ENCODE assay signal across 1 cellular context in the genomic region with DNA sequence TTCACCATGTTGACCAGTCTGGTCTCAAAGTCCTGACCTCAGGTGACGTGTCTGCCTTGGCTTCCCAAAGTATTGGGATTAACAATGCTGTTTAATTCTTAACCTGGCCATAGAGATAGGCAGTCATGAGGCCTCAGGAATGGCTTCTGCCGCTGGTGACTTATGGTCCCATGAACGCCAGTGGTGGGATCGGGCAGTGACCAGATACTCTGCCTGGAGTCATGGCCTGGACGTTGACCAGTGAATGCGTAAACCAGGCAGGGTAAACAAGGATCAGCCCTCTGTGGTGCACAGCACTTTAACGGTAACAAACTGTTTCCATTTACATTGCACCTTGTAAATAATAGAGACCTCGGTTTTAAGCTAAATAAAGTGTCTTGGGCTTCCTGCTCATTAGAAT.
TF ChIP-seq lines count a peak whose summit lies in the region.

No MANE protein-coding gene starts in this region.

TF ChIP-seq in GM23338, 12 proteins besides CTCF, POLR2A, EP300 and RAD21 (continued from another document):
- TF ChIP-seq, protein P1, sequence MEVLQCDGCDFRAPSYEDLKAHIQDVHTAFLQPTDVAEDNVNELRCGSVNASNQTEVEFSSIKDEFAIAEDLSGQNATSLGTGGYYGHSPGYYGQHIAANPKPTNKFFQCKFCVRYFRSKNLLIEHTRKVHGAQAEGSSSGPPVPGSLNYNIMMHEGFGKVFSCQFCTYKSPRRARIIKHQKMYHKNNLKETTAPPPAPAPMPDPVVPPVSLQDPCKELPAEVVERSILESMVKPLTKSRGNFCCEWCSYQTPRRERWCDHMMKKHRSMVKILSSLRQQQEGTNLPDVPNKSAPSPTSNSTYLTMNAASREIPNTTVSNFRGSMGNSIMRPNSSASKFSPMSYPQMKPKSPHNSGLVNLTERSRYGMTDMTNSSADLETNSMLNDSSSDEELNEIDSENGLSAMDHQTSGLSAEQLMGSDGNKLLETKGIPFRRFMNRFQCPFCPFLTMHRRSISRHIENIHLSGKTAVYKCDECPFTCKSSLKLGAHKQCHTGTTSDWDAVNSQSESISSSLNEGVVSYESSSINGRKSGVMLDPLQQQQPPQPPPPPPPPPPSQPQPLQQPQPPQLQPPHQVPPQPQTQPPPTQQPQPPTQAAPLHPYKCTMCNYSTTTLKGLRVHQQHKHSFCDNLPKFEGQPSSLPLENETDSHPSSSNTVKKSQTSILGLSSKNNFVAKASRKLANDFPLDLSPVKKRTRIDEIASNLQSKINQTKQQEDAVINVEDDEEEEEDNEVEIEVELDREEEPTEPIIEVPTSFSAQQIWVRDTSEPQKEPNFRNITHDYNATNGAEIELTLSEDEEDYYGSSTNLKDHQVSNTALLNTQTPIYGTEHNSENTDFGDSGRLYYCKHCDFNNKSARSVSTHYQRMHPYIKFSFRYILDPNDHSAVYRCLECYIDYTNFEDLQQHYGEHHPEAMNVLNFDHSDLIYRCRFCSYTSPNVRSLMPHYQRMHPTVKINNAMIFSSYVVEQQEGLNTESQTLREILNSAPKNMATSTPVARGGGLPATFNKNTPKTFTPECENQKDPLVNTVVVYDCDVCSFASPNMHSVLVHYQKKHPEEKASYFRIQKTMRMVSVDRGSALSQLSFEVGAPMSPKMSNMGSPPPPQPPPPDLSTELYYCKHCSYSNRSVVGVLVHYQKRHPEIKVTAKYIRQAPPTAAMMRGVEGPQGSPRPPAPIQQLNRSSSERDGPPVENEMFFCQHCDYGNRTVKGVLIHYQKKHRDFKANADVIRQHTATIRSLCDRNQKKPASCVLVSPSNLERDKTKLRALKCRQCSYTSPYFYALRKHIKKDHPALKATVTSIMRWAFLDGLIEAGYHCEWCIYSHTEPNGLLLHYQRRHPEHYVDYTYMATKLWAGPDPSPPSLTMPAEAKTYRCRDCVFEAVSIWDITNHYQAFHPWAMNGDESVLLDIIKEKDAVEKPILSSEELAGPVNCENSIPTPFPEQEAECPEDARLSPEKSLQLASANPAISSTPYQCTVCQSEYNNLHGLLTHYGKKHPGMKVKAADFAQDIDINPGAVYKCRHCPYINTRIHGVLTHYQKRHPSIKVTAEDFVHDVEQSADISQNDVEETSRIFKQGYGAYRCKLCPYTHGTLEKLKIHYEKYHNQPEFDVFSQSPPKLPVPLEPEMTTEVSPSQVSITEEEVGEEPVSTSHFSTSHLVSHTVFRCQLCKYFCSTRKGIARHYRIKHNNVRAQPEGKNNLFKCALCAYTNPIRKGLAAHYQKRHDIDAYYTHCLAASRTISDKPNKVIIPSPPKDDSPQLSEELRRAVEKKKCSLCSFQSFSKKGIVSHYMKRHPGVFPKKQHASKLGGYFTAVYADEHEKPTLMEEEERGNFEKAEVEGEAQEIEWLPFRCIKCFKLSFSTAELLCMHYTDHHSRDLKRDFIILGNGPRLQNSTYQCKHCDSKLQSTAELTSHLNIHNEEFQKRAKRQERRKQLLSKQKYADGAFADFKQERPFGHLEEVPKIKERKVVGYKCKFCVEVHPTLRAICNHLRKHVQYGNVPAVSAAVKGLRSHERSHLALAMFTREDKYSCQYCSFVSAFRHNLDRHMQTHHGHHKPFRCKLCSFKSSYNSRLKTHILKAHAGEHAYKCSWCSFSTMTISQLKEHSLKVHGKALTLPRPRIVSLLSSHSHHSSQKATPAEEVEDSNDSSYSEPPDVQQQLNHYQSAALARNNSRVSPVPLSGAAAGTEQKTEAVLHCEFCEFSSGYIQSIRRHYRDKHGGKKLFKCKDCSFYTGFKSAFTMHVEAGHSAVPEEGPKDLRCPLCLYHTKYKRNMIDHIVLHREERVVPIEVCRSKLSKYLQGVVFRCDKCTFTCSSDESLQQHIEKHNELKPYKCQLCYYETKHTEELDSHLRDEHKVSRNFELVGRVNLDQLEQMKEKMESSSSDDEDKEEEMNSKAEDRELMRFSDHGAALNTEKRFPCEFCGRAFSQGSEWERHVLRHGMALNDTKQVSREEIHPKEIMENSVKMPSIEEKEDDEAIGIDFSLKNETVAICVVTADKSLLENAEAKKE (CRISPR knock-in tag; IDR thresholded peaks at IDR 0.05) = no peak
- TF ChIP-seq, protein P2, sequence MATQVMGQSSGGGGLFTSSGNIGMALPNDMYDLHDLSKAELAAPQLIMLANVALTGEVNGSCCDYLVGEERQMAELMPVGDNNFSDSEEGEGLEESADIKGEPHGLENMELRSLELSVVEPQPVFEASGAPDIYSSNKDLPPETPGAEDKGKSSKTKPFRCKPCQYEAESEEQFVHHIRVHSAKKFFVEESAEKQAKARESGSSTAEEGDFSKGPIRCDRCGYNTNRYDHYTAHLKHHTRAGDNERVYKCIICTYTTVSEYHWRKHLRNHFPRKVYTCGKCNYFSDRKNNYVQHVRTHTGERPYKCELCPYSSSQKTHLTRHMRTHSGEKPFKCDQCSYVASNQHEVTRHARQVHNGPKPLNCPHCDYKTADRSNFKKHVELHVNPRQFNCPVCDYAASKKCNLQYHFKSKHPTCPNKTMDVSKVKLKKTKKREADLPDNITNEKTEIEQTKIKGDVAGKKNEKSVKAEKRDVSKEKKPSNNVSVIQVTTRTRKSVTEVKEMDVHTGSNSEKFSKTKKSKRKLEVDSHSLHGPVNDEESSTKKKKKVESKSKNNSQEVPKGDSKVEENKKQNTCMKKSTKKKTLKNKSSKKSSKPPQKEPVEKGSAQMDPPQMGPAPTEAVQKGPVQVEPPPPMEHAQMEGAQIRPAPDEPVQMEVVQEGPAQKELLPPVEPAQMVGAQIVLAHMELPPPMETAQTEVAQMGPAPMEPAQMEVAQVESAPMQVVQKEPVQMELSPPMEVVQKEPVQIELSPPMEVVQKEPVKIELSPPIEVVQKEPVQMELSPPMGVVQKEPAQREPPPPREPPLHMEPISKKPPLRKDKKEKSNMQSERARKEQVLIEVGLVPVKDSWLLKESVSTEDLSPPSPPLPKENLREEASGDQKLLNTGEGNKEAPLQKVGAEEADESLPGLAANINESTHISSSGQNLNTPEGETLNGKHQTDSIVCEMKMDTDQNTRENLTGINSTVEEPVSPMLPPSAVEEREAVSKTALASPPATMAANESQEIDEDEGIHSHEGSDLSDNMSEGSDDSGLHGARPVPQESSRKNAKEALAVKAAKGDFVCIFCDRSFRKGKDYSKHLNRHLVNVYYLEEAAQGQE (IDR thresholded peaks at IDR 0.05; ENCODE audit: unreplicated experiment) = no peak
